ENCODE assay signal across 9 cellular contexts in the genomic region with DNA sequence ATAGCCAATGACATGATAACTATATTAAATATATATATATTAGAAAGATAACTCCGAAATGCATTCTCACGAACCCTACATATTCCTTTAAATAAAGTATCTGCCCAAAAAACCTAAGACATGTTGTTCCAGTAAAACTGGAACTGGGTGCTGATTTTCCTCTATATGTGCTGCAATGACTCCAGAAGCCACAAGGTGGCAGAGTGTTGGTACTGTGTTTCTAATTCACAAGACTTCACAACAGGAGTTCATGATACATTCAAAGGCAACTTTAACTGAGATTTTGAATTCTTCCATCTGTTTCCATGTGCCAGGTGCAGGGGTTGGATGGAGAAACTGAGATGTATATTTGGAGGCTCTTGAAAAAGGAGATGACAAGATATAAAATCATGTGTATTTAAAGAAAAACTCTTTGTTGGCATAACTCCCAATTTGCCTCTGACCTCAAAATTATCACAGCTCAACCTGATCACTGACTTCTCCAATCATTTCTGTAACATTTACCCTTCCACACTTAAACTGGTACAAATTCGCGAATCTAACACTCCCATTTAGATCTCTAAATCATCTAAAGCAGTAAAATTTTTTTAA.
DNase-seq lines count a peak whose midpoint lies in the region; ATAC-seq, FAIRE-seq and TF ChIP-seq lines count a peak whose summit lies in the region.
"Had no signal": no experiment of that assay in that cellular context is flagged by ENCODE, and none has a peak within 500 bp of the region (broad histone marks: within the 10 kb centered on the region; RNA-seq: fewer than 3 reads in every experiment).

No MANE protein-coding gene starts in this region.

- POLR2A ChIA-PET in BJ (lab: Charles Lee) (no interaction called here), GM12878 (lab: Charles Lee) (no interaction called here)

- peak; percentile 87 for FAIRE-seq in GM12878 (lab: Jason Lieb, UNC)
- FAIRE-seq in keratinocyte (lab: Jason Lieb, UNC) = peak; percentile 5

- DNase-seq in BJ (ENCODE audit: low read depth) (no peak), GM10266 (ENCODE audit: extremely low spot score) (peak; percentile 17), NCI-H69 (lab: John Stamatoyannopoulos, UW) (peak; percentile 48), GM12878 (ENCODE audit: low read depth, low spot score) (no peak), keratinocyte (ENCODE audit: low read depth, low spot score) (no peak), substantia nigra (lab: John Stamatoyannopoulos, UW) (peak in 35 of 49 donors; percentile 1 to 61 (median 25))

- dilution Hi-C loops in keratinocyte (cut with MboI; ENCODE audit: extremely low pct_ligation_motif_present, low sequenced_read_pairs) = loop anchor here (10.0 to 25.0 kb wide), 2 partner anchors 153 to 550 kb away; no protein-coding TSS in a partner anchor

- CTCF ChIA-PET in BJ (lab: Yijun Ruan, JAX) = interaction anchor here (0.7 to 1.6 kb wide), 4 partner anchors 10 to 1205 kb away, joined by 3 read pairs; no protein-coding TSS in a partner anchor
- CTCF ChIA-PET in GM12878 (lab: Yijun Ruan, JAX) = interaction anchor here (0.7 to 3.9 kb wide), 6 partner anchors 11 to 548 kb away, joined by 4 to 13 read pairs (median 8); no protein-coding TSS in a partner anchor

- H3K79me2 ChIP-seq in GM12878 (ENCODE audit: control insufficient read depth, insufficient read depth, low read length) (no peaks in the 10 kb centered on the region), keratinocyte (ENCODE audit: control insufficient read depth, insufficient read depth, low read length) (no peaks in the 10 kb centered on the region)

- H4K20me1 ChIP-seq in GM12878 (ENCODE audit: control insufficient read depth, insufficient read depth) = no peaks in the 10 kb centered on the region
- no peaks in the 10 kb centered on the region for H4K20me1 ChIP-seq in keratinocyte (ENCODE audit: control insufficient read depth, extremely low read depth, insufficient read depth, low read length)

- intact Hi-C loops in GM12878 (cut with micrococcal nuclease; ENCODE audit: unreplicated experiment) = loop anchor here (2.0 to 10.0 kb wide), 3 partner anchors 140 to 548 kb away; no protein-coding TSS in a partner anchor

- 0% methylated on average over 4 of the region's 4 CpGs for WGBS in GM12878 (ENCODE audit: insufficient coverage, insufficient replicate concordance, low lambda C conversion rate, missing lambda C conversion rate)

- H3K9me1 ChIP-seq in keratinocyte (ENCODE audit: control insufficient read depth, extremely low read depth, insufficient read depth, low read length) = no peaks in the 10 kb centered on the region

- TF ChIP-seq EP300 in GM12878 (IDR thresholded peaks at IDR 0.05; ENCODE audit: borderline replicate concordance in 1 of 2, control insufficient read depth in 1 of 2, low read depth in 2 of 2, low read length in 2 of 2) = no peak

- ATAC-seq in HG02759 (IDR thresholded peaks at IDR 0.05; ENCODE audit: unreplicated experiment) (peak; percentile 70), GM12878 (peak; percentile 53; the same call in 2 of the 3 replicates), GM18873 (IDR thresholded peaks at IDR 0.05; ENCODE audit: low FRiP score, unreplicated experiment) (no peak)

- H3K4me2 ChIP-seq in GM12878 (ENCODE audit: control insufficient read depth, insufficient read depth) = no peak overlapping the region
- no peak overlapping the region for H3K4me2 ChIP-seq in keratinocyte (ENCODE audit: control insufficient read depth, extremely low read depth, insufficient read depth, low read depth, low read length)

- BruUV-seq in GM12878 (replicated peaks; lab: Mats Ljungman, UMichigan) = no TSS peak

- H3K9ac ChIP-seq in GM12878 (ENCODE audit: control insufficient read depth, insufficient read depth, low read length) = no peak overlapping the region
- H3K9ac ChIP-seq in keratinocyte (ENCODE audit: control insufficient read depth, extremely low read depth, insufficient read depth, low read length) = no peak overlapping the region

- H3K27ac ChIP-seq in GM12878 (ENCODE audit: control insufficient read depth, insufficient read depth) (no peak overlapping the region), keratinocyte (ENCODE audit: control insufficient read depth, insufficient read depth, low read length) (no peak overlapping the region), substantia nigra (ENCODE audit: low read depth, low read length, poor library complexity, severe bottlenecking) (no peak overlapping the region)
- H3K27ac ChIP-seq: skin epidermis had no signal

- H3K27me3 ChIP-seq in BJ (ENCODE audit: control insufficient read depth, insufficient read depth, low read length) (no peaks in the 10 kb centered on the region), GM12878 (replicated peaks in 1 of 2; ENCODE audit: control insufficient read depth in 2 of 2, insufficient read depth in 2 of 2, low read length in 1 of 2) (no peaks in the 10 kb centered on the region), keratinocyte (ENCODE audit: control insufficient read depth, extremely low read depth, insufficient read depth, low read length) (no peaks in the 10 kb centered on the region)

- in situ Hi-C loops in GM12878 (cut with MboI) = no loop called here

- H3K4me3 ChIP-seq in BJ (ENCODE audit: low read depth, low read length) (no peak overlapping the region), GM12878 (no peak overlapping the region), keratinocyte (ENCODE audit: control insufficient read depth in 2 of 3, extremely low read depth in 1 of 3, insufficient read depth in 2 of 3, low read depth in 1 of 3, low read length in 3 of 3) (no peak overlapping the region)
- H3K4me3 ChIP-seq: skin epidermis had no signal

- SMC1A ChIA-PET in GM12878 (lab: Charles Lee; ENCODE audit: uncharacterized antibody, unreplicated experiment) = interaction anchor here (0.7 to 1.4 kb wide), 6 partner anchors 12 to 175 kb away, joined by 3 to 5 read pairs (median 3); no protein-coding TSS in a partner anchor

- H3K4me1 ChIP-seq in GM12878 (ENCODE audit: control insufficient read depth, insufficient read depth, low read length) = no peaks in the 10 kb centered on the region
- H3K4me1 ChIP-seq in keratinocyte (ENCODE audit: control insufficient read depth, extremely low read depth, insufficient read depth, low read length) = no peaks in the 10 kb centered on the region

- no peak for TF ChIP-seq POLR2A in GM12878 (IDR thresholded peaks at IDR 0.05; ENCODE audit: low read depth, low read length)

- TF ChIP-seq CTCF in BJ (IDR thresholded peaks at IDR 0.05; ENCODE audit: insufficient read depth, low read depth, low read length) (peak; percentile 77), GM10266 (IDR thresholded peaks at IDR 0.05; ENCODE audit: control insufficient read depth, insufficient read depth, low read depth, missing control alignments) (peak; percentile 77), GM12878 (IDR thresholded peaks at IDR 0.05 in 2 of 3, conservative IDR thresholded peaks at IDR 0.05 in 1 of 3; ENCODE audit: control insufficient read depth in 2 of 3, extremely low read depth in 1 of 3, insufficient read depth in 1 of 3, low read depth in 3 of 3, low read length in 3 of 3) (peak; percentile 68 to 77 (median 75)), keratinocyte (optimal IDR thresholded peaks at IDR 0.05 in 1 of 3, IDR thresholded peaks at IDR 0.05 in 1 of 3, conservative IDR thresholded peaks at IDR 0.05 in 1 of 3; ENCODE audit: extremely low read depth in 1 of 3, insufficient read depth in 2 of 3, low read length in 3 of 3) (peak; percentile 56 to 69 (median 60))

- no peaks in the 10 kb centered on the region for H3K36me3 ChIP-seq in BJ (ENCODE audit: control insufficient read depth, insufficient read depth, low read length)
- H3K36me3 ChIP-seq in GM12878 (ENCODE audit: control insufficient read depth in 2 of 2, insufficient read depth in 2 of 2, low read length in 1 of 2) = no peaks in the 10 kb centered on the region
- no peaks in the 10 kb centered on the region for H3K36me3 ChIP-seq in keratinocyte (ENCODE audit: control insufficient read depth in 2 of 2, extremely low read depth in 1 of 2, insufficient read depth in 2 of 2, low read length in 2 of 2)

- RAD21 ChIA-PET in GM12878 (lab: Charles Lee; ENCODE audit: unreplicated experiment) = interaction anchor here (0.6 to 1.3 kb wide), 4 partner anchors 147 to 557 kb away, joined by 3 to 5 read pairs (median 4); no protein-coding TSS in a partner anchor

- H2AFZ ChIP-seq in GM12878 (ENCODE audit: control insufficient read depth, low read depth, low read length) (no peak overlapping the region), keratinocyte (ENCODE audit: control insufficient read depth, low read length) (no peak overlapping the region)

- TF ChIP-seq RAD21 in GM12878 (IDR thresholded peaks at IDR 0.05; ENCODE audit: insufficient read depth, low read depth, low read length) = peak; percentile 67

- no peaks in the 10 kb centered on the region for H3K9me3 ChIP-seq in GM12878 (replicated peaks; ENCODE audit: control insufficient read depth, insufficient read depth, low read length)
- H3K9me3 ChIP-seq in keratinocyte (ENCODE audit: control insufficient read depth, low read depth, low read length) = no peaks in the 10 kb centered on the region

TF ChIP-seq in GM12878, 131 proteins besides CTCF, POLR2A, EP300 and RAD21:
- TF ChIP-seq, protein P1, sequence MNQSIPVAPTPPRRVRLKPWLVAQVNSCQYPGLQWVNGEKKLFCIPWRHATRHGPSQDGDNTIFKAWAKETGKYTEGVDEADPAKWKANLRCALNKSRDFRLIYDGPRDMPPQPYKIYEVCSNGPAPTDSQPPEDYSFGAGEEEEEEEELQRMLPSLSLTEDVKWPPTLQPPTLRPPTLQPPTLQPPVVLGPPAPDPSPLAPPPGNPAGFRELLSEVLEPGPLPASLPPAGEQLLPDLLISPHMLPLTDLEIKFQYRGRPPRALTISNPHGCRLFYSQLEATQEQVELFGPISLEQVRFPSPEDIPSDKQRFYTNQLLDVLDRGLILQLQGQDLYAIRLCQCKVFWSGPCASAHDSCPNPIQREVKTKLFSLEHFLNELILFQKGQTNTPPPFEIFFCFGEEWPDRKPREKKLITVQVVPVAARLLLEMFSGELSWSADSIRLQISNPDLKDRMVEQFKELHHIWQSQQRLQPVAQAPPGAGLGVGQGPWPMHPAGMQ (IDR thresholded peaks at IDR 0.05; ENCODE audit: borderline replicate concordance) = no peak
- no peak for TF ChIP-seq LARP7 (IDR thresholded peaks at IDR 0.05)
- peak; percentile 71 for TF ChIP-seq SMC3 (IDR thresholded peaks at IDR 0.05; ENCODE audit: borderline replicate concordance, low read length)
- no peak for TF ChIP-seq CBFB (IDR thresholded peaks at IDR 0.05; ENCODE audit: low read depth)
- no peak for TF ChIP-seq PKNOX1 (IDR thresholded peaks at IDR 0.05)
TF ChIP-seq in GM12878: peak in this region for 1.

Comparison
In these comparisons a context has a peak if more than half of its experiments do, and no peak if none do; other contexts are left out.
1. DNase-seq: peak in GM10266 (single experiment), NCI-H69 (single experiment) and substantia nigra (35 of 49); none in BJ (single experiment), GM12878 (single experiment) and keratinocyte (single experiment).
2. Peak in every context shown above with its lines, with median percentiles within 50 percentile points of each other: CTCF ChIP-seq.